ENCODE assay signal across 24 cellular contexts in the genomic region with DNA sequence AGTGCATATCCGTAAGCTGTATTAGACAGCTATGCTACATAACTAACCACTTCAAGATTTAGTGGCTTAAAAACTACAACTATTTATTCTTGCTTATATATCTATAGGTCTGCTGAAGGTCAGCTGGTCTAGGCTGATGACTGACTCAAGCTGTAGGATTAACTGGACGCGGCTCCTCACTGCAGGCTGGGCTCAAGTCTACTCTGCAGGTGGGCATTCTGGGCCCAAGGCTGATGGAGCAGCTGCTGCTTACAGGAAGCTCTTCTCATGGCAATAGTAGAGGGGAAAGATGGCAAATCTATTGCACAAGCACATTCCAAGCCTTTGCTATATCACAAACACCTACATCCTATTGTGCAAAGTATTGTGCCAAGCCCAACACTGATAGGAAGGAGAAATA.
DNase-seq lines count a peak whose midpoint lies in the region; ATAC-seq and TF ChIP-seq lines count a peak whose summit lies in the region.
"Had no signal": no experiment of that assay in that cellular context is flagged by ENCODE, and none has a peak within 500 bp of the region (broad histone marks: within the 10 kb centered on the region; RNA-seq: fewer than 3 reads in every experiment).

No MANE protein-coding gene starts in this region.

- no peak for TF ChIP-seq CTCF in endodermal cell (conservative IDR thresholded peaks at IDR 0.05)

- H3K27me3 Mint-ChIP-seq in endodermal cell (ENCODE audit: insufficient read depth) = no peaks in the 10 kb centered on the region
- H3K27me3 Mint-ChIP-seq: activated B cell treated with CpG ODN at 0.5 μM for 24 hours; B cell; stimulated activated memory B cell treated with anti-CD40 and anti-IgM and Interleukin-4, amounts not matched to agents 10 μg/mL and 1 μg/mL and 100 μg/mL, for 72 hours had no signal

- no peaks in the 10 kb centered on the region for H3K9me3 ChIP-seq in endodermal cell (ENCODE audit: control insufficient read depth, low read length)

- H3K27ac Mint-ChIP-seq in endodermal cell = no peak overlapping the region
- H3K27ac Mint-ChIP-seq: activated B cell treated with CpG ODN at 0.5 μM for 24 hours; B cell; nephron; stimulated activated memory B cell treated with anti-CD40 and anti-IgM and Interleukin-4, amounts not matched to agents 10 μg/mL and 1 μg/mL and 100 μg/mL, for 72 hours had no signal

- H3K4me1 ChIP-seq in endodermal cell (ENCODE audit: control insufficient read depth, insufficient read depth, low read length) = no peaks in the 10 kb centered on the region
- H3K4me1 ChIP-seq: tibial nerve had no signal

- DNase-seq in endodermal cell (peak; percentile 56), cortex of kidney (lab: John Stamatoyannopoulos, UW) (no peak), AML-193 (lab: John Stamatoyannopoulos, UW) (no peak)
- no peak for DNase-seq in NK-92 treated with Interleukin-12 subunit alpha and Interleukin-12 subunit beta, amount 100 ng/mL, for 24 hours (lab: John Stamatoyannopoulos, UW)
- DNase-seq: activated B cell treated with CpG ODN at 0.5 μM for 24 hours; activated effector memory CD4-positive, alpha-beta T cell treated with Interleukin-2 at 50 U/mL for 16 hours; amygdala; central memory CD4-positive, alpha-beta T cell; effector memory CD4-positive, alpha-beta T cell; GF-D8; mesendoderm; NCI-H1417 treated with DMSO at 0.1 percent for 48 hours; stimulated activated CD4-positive, alpha-beta T cell treated with anti-CD3 and anti-CD28 coated beads, Interleukin-12 subunit alpha, Interleukin-12 subunit beta, amount 100 ng/mL, for 4 hours; T-helper 1 cell had no signal

- H3K4me3 Mint-ChIP-seq in endodermal cell = no peak overlapping the region
- H3K4me3 Mint-ChIP-seq: activated B cell treated with CpG ODN at 0.5 μM for 24 hours; B cell; nephron; stimulated activated memory B cell treated with anti-CD40 and anti-IgM and Interleukin-4, amounts not matched to agents 10 μg/mL and 1 μg/mL and 100 μg/mL, for 72 hours had no signal

- H3K36me3 ChIP-seq in endodermal cell (ENCODE audit: control insufficient read depth, insufficient read depth, low read length) = no peaks in the 10 kb centered on the region
- H3K36me3 ChIP-seq: tibial nerve had no signal

- no peaks in the 10 kb centered on the region for H3K36me3 Mint-ChIP-seq in endodermal cell (ENCODE audit: low read depth)
- H3K36me3 Mint-ChIP-seq: stimulated activated memory B cell treated with anti-CD40 and anti-IgM and Interleukin-4, amounts not matched to agents 10 μg/mL and 1 μg/mL and 100 μg/mL, for 72 hours had no signal

- WGBS in endodermal cell (ENCODE audit: insufficient coverage in 1 of 2, insufficient read length in 1 of 2), 2 experiments = 90% methylated on average over 3 of the region's 3 CpGs; no CpG with 5 or more reads in 1 of the 2 experiments

- no peaks in the 10 kb centered on the region for H3K4me1 Mint-ChIP-seq in endodermal cell
- H3K4me1 Mint-ChIP-seq: activated B cell treated with CpG ODN at 0.5 μM for 24 hours; B cell; nephron; stimulated activated memory B cell treated with anti-CD40 and anti-IgM and Interleukin-4, amounts not matched to agents 10 μg/mL and 1 μg/mL and 100 μg/mL, for 72 hours had no signal

- H3K9me3 Mint-ChIP-seq in endodermal cell = no peaks in the 10 kb centered on the region
- H3K9me3 Mint-ChIP-seq: nephron had no signal

- H3K27me3 ChIP-seq in endodermal cell (ENCODE audit: control insufficient read depth, insufficient read depth, low read length, poor library complexity, severe bottlenecking) = no peaks in the 10 kb centered on the region
- H3K27me3 ChIP-seq: hepatocyte, tibial nerve had no signal

- H3K4me3 ChIP-seq in endodermal cell (ENCODE audit: low read length) = no peak overlapping the region
- H3K4me3 ChIP-seq: hepatocyte, K562, tibial nerve had no signal

- H3K27ac ChIP-seq in endodermal cell (ENCODE audit: low read depth, low read length) = no peak overlapping the region
- H3K27ac ChIP-seq: hepatocyte, tibial nerve had no signal

- no peak overlapping the region for H3K9ac ChIP-seq in endodermal cell (ENCODE audit: extremely low read depth, low read length, poor library complexity, severe bottlenecking)

- ATAC-seq in GM19372 (IDR thresholded peaks at IDR 0.05; ENCODE audit: low read depth, unreplicated experiment) (peak; percentile 20), HG02938 (IDR thresholded peaks at IDR 0.05; ENCODE audit: unreplicated experiment) (peak; percentile 1), HG03439 (IDR thresholded peaks at IDR 0.05; ENCODE audit: unreplicated experiment) (peak; percentile 9)
- ATAC-seq: K562; Right ventricle myocardium inferior; stimulated activated memory B cell treated with anti-CD40 and anti-IgM and Interleukin-4, amounts not matched to agents 10 μg/mL and 1 μg/mL and 100 μg/mL, for 72 hours had no signal
